8 cellular contexts compared by ENCODE assay signal in the genomic region with DNA sequence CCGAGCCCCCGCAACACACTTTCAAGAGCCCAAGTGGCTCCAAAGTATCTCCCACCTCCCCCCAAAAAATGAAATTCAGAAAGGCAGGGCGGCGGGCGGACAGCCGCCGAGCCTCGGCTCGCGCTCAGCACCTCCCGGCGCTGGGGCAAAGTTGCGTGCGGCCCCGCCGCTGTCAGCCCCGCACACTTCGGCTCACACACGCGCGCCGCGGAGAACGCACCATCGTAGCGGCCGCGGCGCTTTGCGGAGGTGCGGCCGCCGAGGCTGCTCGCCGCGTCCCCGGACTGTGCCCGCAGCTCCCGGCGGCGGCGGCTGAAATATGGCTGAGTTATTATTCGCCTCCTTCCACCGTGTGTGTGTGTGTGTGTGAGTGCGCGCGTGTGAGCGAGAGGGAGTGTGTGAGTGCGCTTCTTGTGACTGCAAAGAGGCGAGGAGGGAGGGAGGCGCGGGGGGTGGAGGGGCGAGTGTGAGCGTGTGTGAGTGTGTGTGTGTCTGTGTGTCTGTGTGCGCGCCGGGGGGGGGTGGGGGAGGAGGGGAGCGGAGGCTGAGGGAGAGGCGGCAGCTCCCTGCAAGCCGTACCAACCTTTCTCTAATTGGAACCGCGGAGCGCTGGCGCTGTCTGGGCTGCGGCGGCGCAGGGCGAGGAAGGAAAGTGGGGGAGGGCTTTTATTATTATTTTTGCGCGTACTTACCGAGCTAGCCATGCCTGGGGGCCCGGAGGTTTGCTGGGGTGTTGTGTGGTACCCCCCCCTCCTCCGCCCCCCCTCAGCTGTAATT. TPM values are rescaled to one million over a fixed set of nuclear protein-coding genes. Genes with fewer than 3 reads are reported as not detected.
A peak's percentile ranks its signal among the peaks of the same experiment; 100 is the strongest.
DNase-seq lines count a peak whose midpoint lies in the region; ATAC-seq and TF ChIP-seq lines count a peak whose summit lies in the region.

No MANE protein-coding gene starts in this region.

- peaks cover 24 to 38% (median 32%) of the 10 kb centered on the region in 3 donors for H3K27me3 Mint-ChIP-seq in CD14-positive monocyte (ENCODE audit: low read depth in 3 of 3)

- no peak for TF ChIP-seq EP300 in Ishikawa (IDR thresholded peaks at IDR 0.05; ENCODE audit: borderline replicate concordance)

- H3K4me2 ChIP-seq in hepatocyte = peak overlapping the region; percentile 96

- no peaks in the 10 kb centered on the region for H4K20me1 ChIP-seq in hepatocyte (ENCODE audit: insufficient read depth, poor library complexity, severe bottlenecking)

- H3K9me3 ChIP-seq in ascending aorta (no peaks in the 10 kb centered on the region), hepatocyte (ENCODE audit: low read depth) (no peaks in the 10 kb centered on the region)

- TF ChIP-seq CTCF in CD14-positive monocyte (IDR thresholded peaks at IDR 0.05) (no peak), ascending aorta (IDR thresholded peaks at IDR 0.05) (no peak), hepatocyte (IDR thresholded peaks at IDR 0.05; ENCODE audit: poor library complexity) (no peak)

- peak overlapping the region in 6 of 7 donors; percentile 42 to 87 (median 74) for H3K27ac Mint-ChIP-seq in CD14-positive monocyte

- H3K4me3 ChIP-seq in ascending aorta = peak overlapping the region; percentile 89
- H3K4me3 ChIP-seq in hepatocyte = peak overlapping the region; percentile 86

- peak overlapping the region; percentile 70 for H2AFZ ChIP-seq in hepatocyte

- peak overlapping the region; percentile 99 to 100 for H3K4me3 Mint-ChIP-seq in CD14-positive monocyte

- peak overlapping the region; percentile 69 to 91 for H3K27ac ChIP-seq in ascending aorta
- H3K27ac ChIP-seq in hepatocyte = peak overlapping the region; percentile 87

- H3K9me2 ChIP-seq in hepatocyte (replicated peaks; ENCODE audit: insufficient read depth) = no peaks in the 10 kb centered on the region

- WGBS in hepatocyte (ENCODE audit: low lambda C conversion rate, missing lambda C conversion rate) = 3% methylated on average over 50 of the region's 73 CpGs

- H3K9me3 Mint-ChIP-seq in CD14-positive monocyte = peaks cover 0 to 5% (median 0%) of the 10 kb centered on the region in 7 donors

- peaks cover 2 to 4% of the 10 kb centered on the region in 2 donors for H3K36me3 Mint-ChIP-seq in CD14-positive monocyte

- H3K4me1 ChIP-seq in ascending aorta (peaks cover 3 to 8% of the 10 kb centered on the region in 2 donors), hepatocyte (ENCODE audit: insufficient read depth) (peaks cover 7% of the 10 kb centered on the region)

- peak; percentile 13 for ATAC-seq in GM19438 (IDR thresholded peaks at IDR 0.05; ENCODE audit: low read depth, unreplicated experiment)
- ATAC-seq in GM19467 (IDR thresholded peaks at IDR 0.05; ENCODE audit: unreplicated experiment) = no peak

- H3K27me3 ChIP-seq in ascending aorta (no peaks in the 10 kb centered on the region), hepatocyte (no peaks in the 10 kb centered on the region)

- TF ChIP-seq RAD21 in Ishikawa (IDR thresholded peaks at IDR 0.05; ENCODE audit: low read depth) = no peak

- peaks cover 37% of the 10 kb centered on the region for H3K4me1 Mint-ChIP-seq in CD14-positive monocyte

- intact Hi-C loops in CD14-positive monocyte (cut with micrococcal nuclease) = loop anchor here in 1 of 2 donors (5.0 to 10.0 kb wide), 3 partner anchors 66 to 493 kb away; no protein-coding TSS in a partner anchor
- intact Hi-C loops in ascending aorta (cut with DNase I) = loop anchor here (1.0 to 5.0 kb wide), 4 partner anchors 63 to 491 kb away; a partner anchor contains a TSS

- no peaks in the 10 kb centered on the region for H3K36me3 ChIP-seq in ascending aorta
- H3K36me3 ChIP-seq in hepatocyte (replicated peaks; ENCODE audit: insufficient read depth, low read depth) = no peaks in the 10 kb centered on the region

- peaks cover 49% of the 10 kb centered on the region for H3K79me2 ChIP-seq in hepatocyte

- DNase-seq in CD14-positive monocyte (ENCODE audit: low spot score) (peak; percentile 51), T-helper 1 cell (peak; percentile 51 to 82 (median 70)), ascending aorta (ENCODE audit: low spot score in 2 of 2) (peak in 1 of 2 donors; percentile 85), hepatocyte (ENCODE audit: low spot score) (peak; percentile 78), retina (peak; percentile 89)

TF ChIP-seq in Ishikawa, 13 proteins besides CTCF, POLR2A, EP300 and RAD21:
- no peak for TF ChIP-seq FOXM1 (IDR thresholded peaks at IDR 0.05; ENCODE audit: borderline replicate concordance, low read depth)
- 0 out of 2 replicates have a peak, but pooled peaks have one; percentile 37 for TF ChIP-seq YY1 (IDR thresholded peaks at IDR 0.05; ENCODE audit: low read depth)
- TF ChIP-seq EGR1 (IDR thresholded peaks at IDR 0.05) = no peak
- TF ChIP-seq ZBTB7A (IDR thresholded peaks at IDR 0.05; ENCODE audit: low read depth) = peak; percentile 6; the same call in 1 of the 2 replicates
- TF ChIP-seq, protein P1, sequence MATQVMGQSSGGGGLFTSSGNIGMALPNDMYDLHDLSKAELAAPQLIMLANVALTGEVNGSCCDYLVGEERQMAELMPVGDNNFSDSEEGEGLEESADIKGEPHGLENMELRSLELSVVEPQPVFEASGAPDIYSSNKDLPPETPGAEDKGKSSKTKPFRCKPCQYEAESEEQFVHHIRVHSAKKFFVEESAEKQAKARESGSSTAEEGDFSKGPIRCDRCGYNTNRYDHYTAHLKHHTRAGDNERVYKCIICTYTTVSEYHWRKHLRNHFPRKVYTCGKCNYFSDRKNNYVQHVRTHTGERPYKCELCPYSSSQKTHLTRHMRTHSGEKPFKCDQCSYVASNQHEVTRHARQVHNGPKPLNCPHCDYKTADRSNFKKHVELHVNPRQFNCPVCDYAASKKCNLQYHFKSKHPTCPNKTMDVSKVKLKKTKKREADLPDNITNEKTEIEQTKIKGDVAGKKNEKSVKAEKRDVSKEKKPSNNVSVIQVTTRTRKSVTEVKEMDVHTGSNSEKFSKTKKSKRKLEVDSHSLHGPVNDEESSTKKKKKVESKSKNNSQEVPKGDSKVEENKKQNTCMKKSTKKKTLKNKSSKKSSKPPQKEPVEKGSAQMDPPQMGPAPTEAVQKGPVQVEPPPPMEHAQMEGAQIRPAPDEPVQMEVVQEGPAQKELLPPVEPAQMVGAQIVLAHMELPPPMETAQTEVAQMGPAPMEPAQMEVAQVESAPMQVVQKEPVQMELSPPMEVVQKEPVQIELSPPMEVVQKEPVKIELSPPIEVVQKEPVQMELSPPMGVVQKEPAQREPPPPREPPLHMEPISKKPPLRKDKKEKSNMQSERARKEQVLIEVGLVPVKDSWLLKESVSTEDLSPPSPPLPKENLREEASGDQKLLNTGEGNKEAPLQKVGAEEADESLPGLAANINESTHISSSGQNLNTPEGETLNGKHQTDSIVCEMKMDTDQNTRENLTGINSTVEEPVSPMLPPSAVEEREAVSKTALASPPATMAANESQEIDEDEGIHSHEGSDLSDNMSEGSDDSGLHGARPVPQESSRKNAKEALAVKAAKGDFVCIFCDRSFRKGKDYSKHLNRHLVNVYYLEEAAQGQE (IDR thresholded peaks at IDR 0.05; ENCODE audit: low read depth) = no peak
- TF ChIP-seq CEBPB (IDR thresholded peaks at IDR 0.05) = no peak
- TF ChIP-seq TEAD4 (IDR thresholded peaks at IDR 0.05) = 0 out of 2 replicates have a peak, but pooled peaks have one; percentile 14
- no peak for TF ChIP-seq CREB1 (IDR thresholded peaks at IDR 0.05; ENCODE audit: low read depth)
- TF ChIP-seq, protein P2, sequence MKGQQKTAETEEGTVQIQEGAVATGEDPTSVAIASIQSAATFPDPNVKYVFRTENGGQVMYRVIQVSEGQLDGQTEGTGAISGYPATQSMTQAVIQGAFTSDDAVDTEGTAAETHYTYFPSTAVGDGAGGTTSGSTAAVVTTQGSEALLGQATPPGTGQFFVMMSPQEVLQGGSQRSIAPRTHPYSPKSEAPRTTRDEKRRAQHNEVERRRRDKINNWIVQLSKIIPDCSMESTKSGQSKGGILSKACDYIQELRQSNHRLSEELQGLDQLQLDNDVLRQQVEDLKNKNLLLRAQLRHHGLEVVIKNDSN (IDR thresholded peaks at IDR 0.05) = no peak
- TF ChIP-seq NFIC (IDR thresholded peaks at IDR 0.05) = no peak
- no peak for TF ChIP-seq TAF1 (IDR thresholded peaks at IDR 0.05; ENCODE audit: low read depth)

RNA-seq across cellular contexts. Expression of a gene that starts 0.6 kb away (rescaled TPM):
- polyA plus RNA-seq in CD14-positive monocyte (1 to 10 TPM in 1 of 2 donors, under 1 TPM in 1; 0.81 to 2.3 TPM), hepatocyte (13.6 and 13.7 TPM in 2 replicates)
- total RNA-seq in ascending aorta (16.8 TPM), hepatocyte (38.3 and 39.2 TPM in 2 replicates)
